Comparison of ENCODE assay signal across 21 cellular contexts in genomic region chr18:13397504-13398163, GRCh38.
"Had no signal": no experiment of that assay in that cellular context is flagged by ENCODE, and none has a peak within 500 bp of the region (broad histone marks: within the 10 kb centered on the region; RNA-seq: fewer than 3 reads in every experiment).

No MANE protein-coding gene starts in this region.

- H3K36me3 ChIP-seq: brain microvascular endothelial cell, suprapubic skin had no signal

- H3K4me3 ChIP-seq: gastroesophageal sphincter, heart right ventricle, suprapubic skin had no signal

- H3K9me3 ChIP-seq: gastroesophageal sphincter, heart right ventricle, suprapubic skin had no signal

- DNase-seq: activated B cell treated with CpG ODN at 0.5 μM for 24 hours; activated CD4-positive, alpha-beta memory T cell treated with anti-CD3 and anti-CD28 coated beads for 36 hours; activated CD4-positive, alpha-beta T cell treated with anti-CD3 and anti-CD28 coated beads for 4 hours; activated effector memory CD4-positive, alpha-beta T cell treated with Interleukin-2 at 50 U/mL for 16 hours; activated naive CD4-positive, alpha-beta T cell treated with anti-CD3 and anti-CD28 coated beads, Interleukin-2, amount 10 ng/mL, durations not matched to agents 7 days and 5 days; activated naive CD8-positive, alpha-beta T cell treated with anti-CD3 and anti-CD28 coated beads, Interleukin-2, amount 50 U/mL, for 24 hours; activated T-cell treated with anti-CD3 and anti-CD28 coated beads, Interleukin-2, amount 50 U/mL, for 4 hours; aorta; brain microvascular endothelial cell; central memory CD4-positive, alpha-beta T cell; cortex of kidney; heart right ventricle; left ventricle myocardium superior; nephron progenitor cell; occipital lobe; stimulated activated CD4-positive, alpha-beta T cell treated with anti-CD3 and anti-CD28 coated beads, Interleukin-12 subunit alpha, Interleukin-12 subunit beta, amount 100 ng/mL, for 4 hours; stimulated activated CD4-positive, alpha-beta T cell treated with anti-CD3 and anti-CD28 coated beads, Interleukin-1b, Interleukin-23, amount 100 ng/mL, for 48 hours; stimulated activated naive CD4-positive, alpha-beta T cell treated with Interleukin-2 at 50 U/mL for 16 hours; trophoblast cell had no signal

- H3K27me3 ChIP-seq: brain microvascular endothelial cell, gastroesophageal sphincter, heart right ventricle, suprapubic skin had no signal

- H3K27ac ChIP-seq: brain microvascular endothelial cell, gastroesophageal sphincter, heart right ventricle, suprapubic skin had no signal
